In the genomic region with DNA sequence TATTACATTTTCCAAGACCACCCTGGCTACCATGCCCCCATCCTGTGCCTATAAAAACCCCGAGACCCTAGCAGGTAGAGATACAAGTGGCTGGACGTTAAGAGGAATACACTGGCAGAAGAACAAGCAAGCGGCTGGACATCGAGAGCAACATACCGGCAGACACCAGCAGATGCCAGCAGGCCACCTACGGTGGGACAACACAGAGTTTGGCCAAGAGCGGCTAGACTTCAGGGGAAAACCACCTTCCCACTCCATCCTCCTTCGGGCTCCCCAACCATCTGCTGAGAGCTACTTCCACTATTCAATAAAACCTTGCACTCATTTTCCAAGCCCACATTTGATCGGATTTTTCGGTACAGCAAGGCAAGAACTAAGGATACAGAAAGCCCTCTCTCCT, we compare ENCODE assay signal across 21 cellular contexts.
"Had no signal": no experiment of that assay in that cellular context is flagged by ENCODE, and none has a peak within 500 bp of the region (broad histone marks: within the 10 kb centered on the region; RNA-seq: fewer than 3 reads in every experiment).

No MANE protein-coding gene starts in this region.

- ATAC-seq: activated CD4-positive, alpha-beta T cell treated with anti-CD3 and anti-CD28 coated beads for 36 hours; activated CD8-positive, alpha-beta T cell treated with anti-CD3 and anti-CD28 coated beads, Interleukin-2, amount 10 ng/mL, durations not matched to agents 7 days and 5 days had no signal

- H3K9me3 ChIP-seq: ascending aorta, Peyer's patch, SJSA1 had no signal

- H3K27me3 ChIP-seq: ascending aorta, Peyer's patch, SJSA1 had no signal

- DNase-seq: activated CD4-positive, alpha-beta T cell treated with anti-CD3 and anti-CD28 coated beads for 36 hours; activated CD4-positive, alpha-beta T cell treated with anti-CD3 and anti-CD28 coated beads, Interleukin-2, amount 50 U/mL, for 4 hours; activated CD8-positive, alpha-beta memory T cell treated with anti-CD3 and anti-CD28 coated beads, Interleukin-2, amount 50 U/mL, for 48 hours; activated CD8-positive, alpha-beta T cell treated with anti-CD3 and anti-CD28 coated beads, Interleukin-2, amount 10 ng/mL, durations not matched to agents 7 days and 5 days; activated effector memory CD4-positive, alpha-beta T cell treated with Interleukin-2 at 50 U/mL for 16 hours; activated naive CD4-positive, alpha-beta T cell; activated T-cell treated with anti-CD3 and anti-CD28 coated beads, Interleukin-2, amount 50 U/mL, for 1 hour; KG1; MV-4-11; NCI-H1092 treated with DMSO at 0.1 percent for 48 hours; NCI-H1417 treated with DMSO at 0.1 percent for 48 hours; NCI-H1694; NCI-H2029; NCI-H510A treated with DMSO at 0.1 percent for 48 hours; Peyer's patch; SHP77; SW 1271; T1000 had no signal

- H3K4me1 ChIP-seq: ascending aorta, Peyer's patch had no signal

- H3K27ac ChIP-seq: ascending aorta, Peyer's patch, SJSA1, VCaP had no signal

- H3K4me3 ChIP-seq: ascending aorta, Peyer's patch, SJSA1 had no signal
